Comparison of ENCODE assay signal across 9 cellular contexts in the genomic region with DNA sequence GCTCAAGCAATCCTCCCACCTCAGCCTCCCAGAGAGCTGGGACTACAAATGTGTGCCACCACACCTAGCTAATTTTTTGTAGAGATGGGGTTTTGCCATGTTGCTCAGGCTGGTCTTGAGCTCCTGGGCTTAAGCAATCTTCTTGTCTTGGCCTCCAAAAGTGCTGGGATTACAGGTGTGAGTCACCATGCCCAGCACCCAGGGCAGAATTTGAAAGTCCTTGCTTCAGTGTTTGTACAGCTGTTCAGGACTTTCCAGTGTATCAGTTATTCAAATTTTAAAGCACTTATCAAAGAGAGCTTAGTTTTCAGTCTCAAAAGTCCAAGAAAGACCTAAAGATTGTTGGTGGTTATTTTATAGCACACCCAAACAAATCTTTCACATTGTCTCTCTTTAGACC. TPM values are rescaled to one million over a fixed set of nuclear protein-coding genes. Genes with fewer than 3 reads are reported as not detected.
A peak's percentile ranks its signal among the peaks of the same experiment; 100 is the strongest.
DNase-seq lines count a peak whose midpoint lies in the region; ATAC-seq, FAIRE-seq and TF ChIP-seq lines count a peak whose summit lies in the region.
"Had no signal": no experiment of that assay in that cellular context is flagged by ENCODE, and none has a peak within 500 bp of the region (broad histone marks: within the 10 kb centered on the region; RNA-seq: fewer than 3 reads in every experiment).

No MANE protein-coding gene starts in this region.

- H3K27ac ChIP-seq in astrocyte (ENCODE audit: low read depth, low read length) (peak overlapping the region; percentile 85), neuronal stem cell (replicated peaks; ENCODE audit: low read length) (no peak overlapping the region)
- no peak overlapping the region for H3K27ac ChIP-seq in CD8-positive, alpha-beta memory T cell (ENCODE audit: low read depth, low read length)

- no peak overlapping the region for H4K8ac ChIP-seq in neuronal stem cell (ENCODE audit: low read depth, low read length)

- no peak overlapping the region for H2BK5ac ChIP-seq in neuronal stem cell (ENCODE audit: low read length)

- H2BK15ac ChIP-seq in neuronal stem cell (ENCODE audit: low read length): no peak overlapping the region

- H2BK120ac ChIP-seq in neuronal stem cell (ENCODE audit: low read depth, low read length): no peak overlapping the region

- peaks cover 16% of the 10 kb centered on the region for H3K4me1 Mint-ChIP-seq in astrocyte (ENCODE audit: low read depth, unreplicated experiment)
- H3K4me1 Mint-ChIP-seq in CD8-positive, alpha-beta memory T cell: peaks cover 9 to 19% (median 18%) of the 10 kb centered on the region in 3 donors

- H3K79me1 ChIP-seq in neuronal stem cell (ENCODE audit: low read depth, low read length): no peaks in the 10 kb centered on the region

- CTCF ChIA-PET in CD8-positive, alpha-beta memory T cell (lab: Charles Lee): interaction anchor here (1.0 kb wide), 1 partner anchor 13 kb away, joined by 4 read pairs; no protein-coding TSS in a partner anchor

- no peak overlapping the region for H3K4ac ChIP-seq in neuronal stem cell (ENCODE audit: low read length)

- no peaks in the 10 kb centered on the region for H3K9me3 Mint-ChIP-seq in astrocyte (ENCODE audit: unreplicated experiment)
- H3K9me3 Mint-ChIP-seq in CD8-positive, alpha-beta memory T cell: no peaks in the 10 kb centered on the region
- H3K9me3 Mint-ChIP-seq: activated T-cell treated with anti-CD3 and anti-CD28 coated beads, Interleukin-2, amount 50 U/mL, for 4 hours had no signal

- H3K4me1 ChIP-seq in astrocyte (ENCODE audit: insufficient read depth, low read length) (peaks cover 21% of the 10 kb centered on the region), neuronal stem cell (ENCODE audit: control insufficient read depth in 2 of 2, insufficient read depth in 1 of 2, low read depth in 1 of 2, low read length in 2 of 2) (peaks cover 7 to 14% of the 10 kb centered on the region in 2 donors)
- peaks cover 11% of the 10 kb centered on the region for H3K4me1 ChIP-seq in CD8-positive, alpha-beta memory T cell (ENCODE audit: insufficient read depth, low read length)

- FAIRE-seq in astrocyte (lab: Jason Lieb, UNC): no peak

- H4K91ac ChIP-seq in neuronal stem cell (ENCODE audit: low read depth, low read length, poor library complexity): no peak overlapping the region

- no peak overlapping the region for H3K14ac ChIP-seq in neuronal stem cell (ENCODE audit: low read length)

- H3K27me3 Mint-ChIP-seq in astrocyte (ENCODE audit: low read depth, unreplicated experiment): no peaks in the 10 kb centered on the region
- H3K27me3 Mint-ChIP-seq in CD8-positive, alpha-beta memory T cell: peaks cover 3 to 6% of the 10 kb centered on the region in 2 donors

- peak overlapping the region; percentile 47 for H3K4me2 ChIP-seq in astrocyte (ENCODE audit: low read length)
- no peak overlapping the region for H3K4me2 ChIP-seq in neuronal stem cell (ENCODE audit: insufficient read depth, low read length, poor library complexity, severe bottlenecking)

- H3K36me3 ChIP-seq in astrocyte (ENCODE audit: insufficient read depth, low read length): no peaks in the 10 kb centered on the region
- no peaks in the 10 kb centered on the region for H3K36me3 ChIP-seq in neuronal stem cell (replicated peaks in 1 of 2; ENCODE audit: control insufficient read depth in 2 of 2, insufficient read depth in 2 of 2, low read length in 2 of 2)
- no peaks in the 10 kb centered on the region for H3K36me3 ChIP-seq in CD8-positive, alpha-beta memory T cell (ENCODE audit: insufficient read depth, low read length)

- H2AFZ ChIP-seq in astrocyte (ENCODE audit: low read depth, low read length) (no peak overlapping the region), neuronal stem cell (ENCODE audit: low read length) (peak overlapping the region; percentile 82)

- H3K4me3 ChIP-seq in astrocyte (ENCODE audit: insufficient read depth, low read depth, low read length) (no peak overlapping the region), neuronal stem cell (ENCODE audit: low read length in 2 of 2) (no peak overlapping the region)
- H3K4me3 ChIP-seq in CD8-positive, alpha-beta memory T cell (ENCODE audit: low read length): no peak overlapping the region

- no peak overlapping the region for H3K27ac Mint-ChIP-seq in astrocyte (ENCODE audit: unreplicated experiment)
- peak overlapping the region in 3 of 8 donors; percentile 23 to 44 (median 33) for H3K27ac Mint-ChIP-seq in CD8-positive, alpha-beta memory T cell

- peak; percentile 63 for DNase-seq in astrocyte (ENCODE audit: low read depth)
- no peak for DNase-seq in neuronal stem cell (ENCODE audit: low spot score)
- no peak for DNase-seq in CD8-positive, alpha-beta memory T cell
- DNase-seq: activated T-cell treated with anti-CD3 and anti-CD28 coated beads, Interleukin-2, amount 50 U/mL, for 4 hours; NCI-H1105 treated with DMSO at 0.1 percent for 48 hours had no signal

- ATAC-seq in GM19023 (IDR thresholded peaks at IDR 0.05; ENCODE audit: unreplicated experiment) (peak; percentile 80), HG02852 (IDR thresholded peaks at IDR 0.05; ENCODE audit: unreplicated experiment) (peak; percentile 84), GM19452 (IDR thresholded peaks at IDR 0.05; ENCODE audit: unreplicated experiment) (no peak), GM21619 (IDR thresholded peaks at IDR 0.05; ENCODE audit: unreplicated experiment) (no peak)

- no peak overlapping the region for H3K9ac ChIP-seq in astrocyte (ENCODE audit: low read length)
- no peak overlapping the region for H3K9ac ChIP-seq in neuronal stem cell (ENCODE audit: low read depth, low read length, poor library complexity)

- no peaks in the 10 kb centered on the region for H3K27me3 ChIP-seq in astrocyte (ENCODE audit: insufficient read depth, low read length)
- no peaks in the 10 kb centered on the region for H3K27me3 ChIP-seq in neuronal stem cell (ENCODE audit: control insufficient read depth in 3 of 3, insufficient read depth in 3 of 3, low read depth in 1 of 3, low read length in 3 of 3)
- no peaks in the 10 kb centered on the region for H3K27me3 ChIP-seq in CD8-positive, alpha-beta memory T cell (ENCODE audit: insufficient read depth, low read length, poor library complexity, severe bottlenecking)

- H4K20me1 ChIP-seq in astrocyte (ENCODE audit: insufficient read depth, low read length): no peaks in the 10 kb centered on the region

- H2AK5ac ChIP-seq in neuronal stem cell (ENCODE audit: low read depth, low read length): no peak overlapping the region

- H3K9me3 ChIP-seq in astrocyte (ENCODE audit: insufficient read depth, low read depth, low read length) (no peaks in the 10 kb centered on the region), neuronal stem cell (replicated peaks in 1 of 2; ENCODE audit: control insufficient read depth in 2 of 2, insufficient read depth in 1 of 2, low read depth in 1 of 2, low read length in 2 of 2) (no peaks in the 10 kb centered on the region)
- no peaks in the 10 kb centered on the region for H3K9me3 ChIP-seq in CD8-positive, alpha-beta memory T cell (ENCODE audit: low read length)

- no peaks in the 10 kb centered on the region for H3K36me3 Mint-ChIP-seq in astrocyte (ENCODE audit: low read depth, unreplicated experiment)
- no peaks in the 10 kb centered on the region for H3K36me3 Mint-ChIP-seq in CD8-positive, alpha-beta memory T cell

- POLR2A ChIA-PET in CD8-positive, alpha-beta memory T cell (lab: Charles Lee): no interaction called here

- H2BK12ac ChIP-seq in neuronal stem cell (ENCODE audit: low read length): no peak overlapping the region

- H3K23ac ChIP-seq in neuronal stem cell (ENCODE audit: low read depth, low read length, poor library complexity): no peak overlapping the region

- no peak for TF ChIP-seq CTCF in astrocyte (IDR thresholded peaks at IDR 0.05; ENCODE audit: insufficient read depth, low read depth, low read length)

- no peak overlapping the region for H3K18ac ChIP-seq in neuronal stem cell (ENCODE audit: low read length)

- H3K79me2 ChIP-seq in astrocyte (ENCODE audit: insufficient read depth, low read length): no peaks in the 10 kb centered on the region

- no peak overlapping the region for H3K4me3 Mint-ChIP-seq in astrocyte (ENCODE audit: unreplicated experiment)
- H3K4me3 Mint-ChIP-seq in CD8-positive, alpha-beta memory T cell: no peak overlapping the region
- H3K4me3 Mint-ChIP-seq: activated T-cell treated with anti-CD3 and anti-CD28 coated beads, Interleukin-2, amount 50 U/mL, for 4 hours had no signal

RNA-seq across cellular contexts. Expression of a gene that starts 43.6 kb away (rescaled TPM):
- 17.5 and 17.9 TPM in 2 replicates for total RNA-seq in astrocyte
- 19.8 TPM for polyA plus RNA-seq in neuronal stem cell (2013, experiment 1 of 2)
- 20.0 TPM for polyA plus RNA-seq in neuronal stem cell (2013, experiment 2 of 2)
- total RNA-seq in CD8-positive, alpha-beta memory T cell: 10 to 100 TPM; 10.7 to 11.3 TPM
- polyA plus RNA-seq in CD8-positive, alpha-beta memory T cell: 10.9 TPM

Comparison
In these comparisons a context has a peak if more than half of its experiments do, and no peak if none do; other contexts are left out.
1. ATAC-seq: peak in GM19023 (single experiment) and HG02852 (single experiment); none in GM19452 (single experiment) and GM21619 (single experiment).